12 cellular contexts compared by ENCODE assay signal in the genomic region with DNA sequence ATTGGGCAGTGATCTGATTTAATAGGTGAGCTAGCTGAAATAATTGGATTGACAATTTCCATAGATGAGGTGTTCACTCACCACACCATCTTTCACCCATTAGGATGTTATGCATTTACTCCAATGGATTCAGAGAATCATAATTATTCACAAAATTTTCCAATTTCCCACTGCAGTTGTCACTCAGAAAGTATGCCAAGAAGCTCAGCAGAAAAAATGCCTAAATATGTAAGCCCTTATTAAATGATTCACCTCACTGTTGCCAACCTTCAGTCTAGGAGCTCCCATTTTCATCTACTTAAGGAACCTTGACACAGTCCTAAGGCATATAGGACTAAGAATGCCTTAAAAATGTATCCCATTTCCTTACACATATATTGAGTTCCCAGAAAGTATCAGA.
"Had no signal": no experiment of that assay in that cellular context is flagged by ENCODE, and none has a peak within 500 bp of the region (broad histone marks: within the 10 kb centered on the region; RNA-seq: fewer than 3 reads in every experiment).

No MANE protein-coding gene starts in this region.

- H3K36me3 Mint-ChIP-seq: activated CD8-positive, alpha-beta memory T cell treated with anti-CD3 and anti-CD28 coated beads, Interleukin-2, amount 10 ng/mL, durations not matched to agents 7 days and 5 days; activated naive CD8-positive, alpha-beta T cell treated with anti-CD3 and anti-CD28 coated beads for 36 hours had no signal

- H3K4me1 ChIP-seq: uterus had no signal

- H3K36me3 ChIP-seq: heart left ventricle, uterus had no signal

- H3K27me3 Mint-ChIP-seq: activated CD8-positive, alpha-beta memory T cell treated with anti-CD3 and anti-CD28 coated beads, Interleukin-2, amount 10 ng/mL, durations not matched to agents 7 days and 5 days; activated naive CD8-positive, alpha-beta T cell treated with anti-CD3 and anti-CD28 coated beads for 36 hours had no signal

- H3K9me3 Mint-ChIP-seq: activated naive CD8-positive, alpha-beta T cell treated with anti-CD3 and anti-CD28 coated beads for 36 hours; activated T-cell treated with anti-CD3 and anti-CD28 coated beads, Interleukin-2, amount 50 U/mL, for 4 hours; neural crest cell had no signal

- H3K4me3 Mint-ChIP-seq: activated CD8-positive, alpha-beta memory T cell treated with anti-CD3 and anti-CD28 coated beads, Interleukin-2, amount 10 ng/mL, durations not matched to agents 7 days and 5 days; activated naive CD8-positive, alpha-beta T cell treated with anti-CD3 and anti-CD28 coated beads for 36 hours; activated T-cell treated with anti-CD3 and anti-CD28 coated beads, Interleukin-2, amount 50 U/mL, for 4 hours; neural crest cell had no signal

- DNase-seq: activated CD4-positive, alpha-beta T cell treated with anti-CD3 and anti-CD28 coated beads, Interleukin-2, amount 50 U/mL, for 48 hours; activated CD4-positive, CD25-positive, alpha-beta regulatory T cell treated with anti-CD3 and anti-CD28 coated beads, Interleukin-2, amount 50 U/mL, for 72 hours; activated gamma-delta T cell; activated naive CD8-positive, alpha-beta T cell treated with anti-CD3 and anti-CD28 coated beads for 36 hours; activated T-cell treated with anti-CD3 and anti-CD28 coated beads, Interleukin-2, amount 50 U/mL, for 4 hours; anterior cingulate cortex; heart left ventricle; left ventricle myocardium superior; uterus had no signal

- H3K27ac Mint-ChIP-seq: activated naive CD8-positive, alpha-beta T cell treated with anti-CD3 and anti-CD28 coated beads for 36 hours had no signal

- H3K9me3 ChIP-seq: heart left ventricle, uterus had no signal

- H3K27ac ChIP-seq: heart left ventricle, uterus had no signal

- H3K27me3 ChIP-seq: heart left ventricle, uterus had no signal

- H3K4me3 ChIP-seq: heart left ventricle, smooth muscle cell, uterus had no signal
